Comparison of ENCODE assay signal across 19 cellular contexts in genomic region chr9:6219040-6219439, GRCh38. TPM values are rescaled to one million over a fixed set of nuclear protein-coding genes. Genes with fewer than 3 reads are reported as not detected.
DNase-seq lines count a peak whose midpoint lies in the region; ATAC-seq and TF ChIP-seq lines count a peak whose summit lies in the region.
"Had no signal": no experiment of that assay in that cellular context is flagged by ENCODE, and none has a peak within 500 bp of the region (broad histone marks: within the 10 kb centered on the region; RNA-seq: fewer than 3 reads in every experiment).

No MANE protein-coding gene starts in this region.

- TF ChIP-seq CTCF in heart right ventricle (IDR thresholded peaks at IDR 0.05) (no peak), gastrocnemius medialis (IDR thresholded peaks at IDR 0.05 in 4 of 5, conservative IDR thresholded peaks at IDR 0.05 in 1 of 5) (no peak), vagina (IDR thresholded peaks at IDR 0.05) (no peak)

- in situ Hi-C loops in gastrocnemius medialis (cut with MboI; ENCODE audit: low sequenced_read_pairs in 4 of 4), result no loop called here

- H3K4me1 ChIP-seq in heart right ventricle, result peaks cover 0 to 75% (median 11%) of the 10 kb centered on the region in 9 donors
- no peaks in the 10 kb centered on the region for H3K4me1 ChIP-seq in gastrocnemius medialis
- H3K4me1 ChIP-seq in vagina, result peaks cover 32% of the 10 kb centered on the region

- H3K9me3 ChIP-seq in heart right ventricle (no peaks in the 10 kb centered on the region), gastrocnemius medialis (no peaks in the 10 kb centered on the region), vagina (no peaks in the 10 kb centered on the region)

- ATAC-seq in heart right ventricle (no peak), gastrocnemius medialis (no peak)

- intact Hi-C loops in heart right ventricle (cut with DNase I), result loop anchor here in 2 of 10 donors (10.0 kb wide), 1 partner anchor 56 kb away; no protein-coding TSS in a partner anchor
- intact Hi-C loops in cardiac septum (cut with DNase I), result no loop called here
- intact Hi-C loops in gastrocnemius medialis (cut with DNase I; ENCODE audit: low total_unique reads), result no loop called here
- intact Hi-C loops in vagina (cut with DNase I), result no loop called here

- H3K36me3 ChIP-seq in heart right ventricle (no peaks in the 10 kb centered on the region), gastrocnemius medialis (no peaks in the 10 kb centered on the region), vagina (no peaks in the 10 kb centered on the region)

- 54 to 62% methylated on average over 4 of the region's 4 CpGs for WGBS in heart right ventricle, 2 donors

- H3K27ac ChIP-seq in heart right ventricle, result peak overlapping the region in 8 of 10 donors; percentile 10 to 80 (median 48)
- peak overlapping the region in 3 of 4 donors; percentile 11 to 31 (median 24) for H3K27ac ChIP-seq in gastrocnemius medialis
- peak overlapping the region; percentile 42 for H3K27ac ChIP-seq in vagina

- DNase-seq in heart right ventricle, result no peak
- no peak for DNase-seq in cardiac septum (ENCODE audit: low spot score)
- DNase-seq in iris pigment epithelial cell (ENCODE audit: low read depth), result peak; percentile 26
- no peak for DNase-seq in gastrocnemius medialis
- no peak for DNase-seq in vagina (ENCODE audit: extremely low spot score in 2 of 2)
- DNase-seq in Kasumi-1 (lab: John Stamatoyannopoulos, UW), result no peak
- no peak for DNase-seq in EL
- DNase-seq in NCI-H2171 treated with DMSO at 0.1 percent for 48 hours (lab: John Stamatoyannopoulos, UW), result no peak
- DNase-seq: C1 segment of cervical spinal cord; DMS153; KG1; NCI-H1092 treated with DMSO at 0.1 percent for 48 hours; NCI-H1694 treated with DMSO at 0.1 percent for 48 hours; NCI-H69; NK-92 treated with Interleukin-12 subunit alpha and Interleukin-12 subunit beta, amount 100 ng/mL, for 24 hours; OCI-M1; RPMI8226 had no signal

- TF ChIP-seq POLR2A in gastrocnemius medialis (IDR thresholded peaks at IDR 0.05) (no peak), vagina (IDR thresholded peaks at IDR 0.05) (no peak)

- peak overlapping the region in 3 of 10 donors; percentile 1 to 16 (median 2) for H3K4me3 ChIP-seq in heart right ventricle
- no peak overlapping the region for H3K4me3 ChIP-seq in gastrocnemius medialis
- H3K4me3 ChIP-seq in vagina, result no peak overlapping the region

- H3K27me3 ChIP-seq in heart right ventricle, result no peaks in the 10 kb centered on the region
- H3K27me3 ChIP-seq in gastrocnemius medialis, result no peaks in the 10 kb centered on the region
- H3K27me3 ChIP-seq in vagina, result no peaks in the 10 kb centered on the region

RNA-seq across cellular contexts. Expression of gene IL33, which starts 3.4 kb away (rescaled TPM):
- total RNA-seq in heart right ventricle, result 10 to 100 TPM; 11.8 to 41.8 (median 18.7) TPM
- 10 to 100 TPM; 17.5 to 23.0 TPM for polyA plus RNA-seq in heart right ventricle
- 18.6 TPM for total RNA-seq in cardiac septum
- 1 to 10 TPM; 1.6 to 3.1 (median 1.9) TPM for total RNA-seq in gastrocnemius medialis
- 35.4 TPM for total RNA-seq in vagina
- total RNA-seq: A172, MCF 10A had no signal
